In the genomic region with DNA sequence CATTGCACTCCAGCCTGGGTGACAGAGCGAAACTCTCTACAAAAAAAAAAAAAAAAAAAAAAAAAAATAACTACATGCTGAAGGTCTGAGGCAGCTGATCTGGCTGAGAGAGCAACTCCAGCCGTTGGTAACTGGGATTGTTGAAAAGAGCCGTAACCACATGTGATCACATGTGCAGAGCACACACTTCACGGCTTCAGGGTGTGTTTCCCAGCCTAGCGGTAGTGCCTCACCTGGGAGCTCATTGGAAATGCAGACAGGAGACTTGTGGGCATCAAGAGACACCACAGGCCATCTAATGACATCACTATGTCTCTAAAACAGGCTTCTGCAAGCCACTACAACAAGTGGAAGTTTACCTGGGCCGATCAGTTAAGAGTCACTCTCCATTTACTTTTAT, we compare ENCODE assay signal across 19 cellular contexts. TPM values are rescaled to one million over a fixed set of nuclear protein-coding genes. Genes with fewer than 3 reads are reported as not detected.
DNase-seq lines count a peak whose midpoint lies in the region; ATAC-seq and TF ChIP-seq lines count a peak whose summit lies in the region.
"Had no signal": no experiment of that assay in that cellular context is flagged by ENCODE, and none has a peak within 500 bp of the region (broad histone marks: within the 10 kb centered on the region; RNA-seq: fewer than 3 reads in every experiment).

No MANE protein-coding gene starts in this region.

- no peak for TF ChIP-seq POLR2A in erythroblast (IDR thresholded peaks at IDR 0.05; ENCODE audit: low read length)

- ATAC-seq in GM21447 (IDR thresholded peaks at IDR 0.05; ENCODE audit: unreplicated experiment), result no peak
- ATAC-seq: gastrocnemius medialis; right cardiac atrium; stimulated activated naive CD8-positive, alpha-beta T cell treated with anti-CD3 and anti-CD28 coated beads, Interleukin-15, amount 100 ng/mL, for 72 hours had no signal

- DNase-seq in NCI-H748 (lab: John Stamatoyannopoulos, UW; ENCODE audit: unreplicated experiment) (peak; percentile 49), NCI-H748 treated with DMSO at 0.1 percent for 48 hours (lab: John Stamatoyannopoulos, UW) (no peak), SW480 (ENCODE audit: low spot score) (peak; percentile 71), left kidney (ENCODE audit: low read depth, low spot score) (peak; percentile 21), erythroblast (lab: John Stamatoyannopoulos, UW) (no peak), occipital lobe (lab: John Stamatoyannopoulos, UW) (no peak), SW 1271 (lab: John Stamatoyannopoulos, UW) (no peak)
- DNase-seq: ACHN; activated CD4-positive, alpha-beta T cell treated with anti-CD3 and anti-CD28 coated beads, Interleukin-2, amount 10 ng/mL, durations not matched to agents 24 days and 14 days; activated CD8-positive, alpha-beta memory T cell treated with anti-CD3 and anti-CD28 coated beads, Interleukin-2, amount 50 U/mL, for 48 hours; aorta; CD4-positive, alpha-beta T cell; gastrocnemius medialis; mesenchymal stem cell; MG63; NCI-H1694 treated with DMSO at 0.1 percent for 48 hours; right cardiac atrium; stimulated activated naive CD8-positive, alpha-beta T cell treated with anti-CD3 and anti-CD28 coated beads, Interleukin-15, amount 100 ng/mL, for 72 hours had no signal

RNA-seq across cellular contexts. Expression of a gene that starts 11.8 kb away (rescaled TPM):
- 7.3 TPM for total RNA-seq in occipital lobe

RNA-seq across cellular contexts. Expression of a gene that starts 45.2 kb away (rescaled TPM):
- 84.2 TPM for total RNA-seq in occipital lobe

Comparison
In these comparisons a context has a peak if more than half of its experiments do, and no peak if none do; other contexts are left out.
1. DNase-seq: peak in NCI-H748 (single experiment), SW480 (single experiment) and left kidney (single experiment); none in NCI-H748 treated with DMSO at 0.1 percent for 48 hours (single experiment), erythroblast (0 of 2), occipital lobe (single experiment) and SW 1271 (0 of 2).